ENCODE assay signal across 13 cellular contexts in the genomic region with DNA sequence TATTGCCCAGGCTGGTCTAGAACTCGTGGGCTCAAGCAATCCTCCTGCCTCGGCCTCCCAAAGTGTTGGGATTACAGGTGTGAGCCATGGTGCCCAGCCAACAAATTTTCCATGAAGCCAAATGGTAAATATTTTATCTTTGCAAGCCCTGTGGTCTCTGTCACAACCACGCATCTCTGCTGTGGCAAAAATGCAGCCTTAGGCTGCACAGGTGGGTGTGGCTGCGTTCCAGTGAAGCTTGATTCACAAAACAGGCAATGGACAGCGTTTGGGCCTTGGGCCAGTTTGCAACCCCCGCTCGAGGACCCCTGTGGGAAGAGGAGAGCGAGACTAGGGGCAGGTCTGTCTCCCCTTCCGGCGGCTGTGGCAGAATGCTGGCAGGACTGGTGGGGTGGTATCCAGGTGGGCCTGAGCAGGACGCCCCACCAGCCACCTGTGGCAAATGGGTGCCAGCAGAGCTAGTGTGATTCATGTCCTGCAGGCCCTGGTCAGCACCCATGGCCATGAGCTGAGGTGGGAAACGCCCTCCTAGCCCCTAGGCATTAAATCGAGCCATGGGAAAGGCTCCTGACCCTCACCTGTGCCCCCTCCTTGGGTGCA. TPM values are rescaled to one million over a fixed set of nuclear protein-coding genes. Genes with fewer than 3 reads are reported as not detected.
"Had no signal": no experiment of that assay in that cellular context is flagged by ENCODE, and none has a peak within 500 bp of the region (broad histone marks: within the 10 kb centered on the region; RNA-seq: fewer than 3 reads in every experiment).

No MANE protein-coding gene starts in this region.

- H3K27me3 ChIP-seq: body of pancreas, neural progenitor cell had no signal

- DNase-seq: activated CD4-positive, alpha-beta T cell treated with anti-CD3 and anti-CD28 coated beads, Interleukin-2, amount 10 ng/mL, durations not matched to agents 7 days and 5 days; activated CD8-positive, alpha-beta memory T cell treated with anti-CD3 and anti-CD28 coated beads, Interleukin-2, amount 50 U/mL, for 48 hours; activated gamma-delta T cell treated with Interleukin-2 at 50 U/mL for 16 hours; amniotic stem cell; body of pancreas; effector CD8-positive, alpha-beta T cell; foreskin fibroblast; naive B cell had no signal

- H2AFZ ChIP-seq: neural progenitor cell had no signal

- H3K36me3 Mint-ChIP-seq: activated naive CD8-positive, alpha-beta T cell; naive B cell; neural progenitor cell had no signal

- H3K4me1 Mint-ChIP-seq: activated CD4-positive, alpha-beta T cell treated with anti-CD3 and anti-CD28 coated beads, Interleukin-2, amount 10 ng/mL, durations not matched to agents 7 days and 5 days; central memory CD8-positive, alpha-beta T cell; neural progenitor cell had no signal

- H3K9me3 ChIP-seq: body of pancreas had no signal

- H3K27ac Mint-ChIP-seq: activated CD4-positive, alpha-beta T cell treated with anti-CD3 and anti-CD28 coated beads, Interleukin-2, amount 10 ng/mL, durations not matched to agents 7 days and 5 days; activated naive CD8-positive, alpha-beta T cell; neural progenitor cell; stimulated activated naive CD8-positive, alpha-beta T cell treated with anti-CD3 and anti-CD28 coated beads, Interleukin-15, Interleukin-2, amounts not matched to agents 100 ng/mL and 50 ng/mL, for 24 hours; T-helper 2 cell treated with Interferon-gamma antibody and Interleukin-4, amounts not matched to agents 5 μg/mL and 100 μg/mL, for 36 hours had no signal

- H3K9ac ChIP-seq: neural progenitor cell had no signal

- H3K27me3 Mint-ChIP-seq: activated CD4-positive, alpha-beta T cell treated with anti-CD3 and anti-CD28 coated beads, Interleukin-2, amount 10 ng/mL, durations not matched to agents 7 days and 5 days; activated naive CD8-positive, alpha-beta T cell; central memory CD8-positive, alpha-beta T cell; naive B cell; stimulated activated naive CD8-positive, alpha-beta T cell treated with anti-CD3 and anti-CD28 coated beads, Interleukin-15, Interleukin-2, amounts not matched to agents 100 ng/mL and 50 ng/mL, for 24 hours had no signal

- H3K4me1 ChIP-seq: body of pancreas, neural progenitor cell had no signal

- H3K9me3 Mint-ChIP-seq: activated CD4-positive, alpha-beta T cell treated with anti-CD3 and anti-CD28 coated beads, Interleukin-2, amount 10 ng/mL, durations not matched to agents 7 days and 5 days; central memory CD8-positive, alpha-beta T cell; naive B cell; neural progenitor cell; stimulated activated naive CD8-positive, alpha-beta T cell treated with anti-CD3 and anti-CD28 coated beads, Interleukin-15, Interleukin-2, amounts not matched to agents 100 ng/mL and 50 ng/mL, for 24 hours; T-helper 2 cell treated with Interferon-gamma antibody and Interleukin-4, amounts not matched to agents 5 μg/mL and 100 μg/mL, for 36 hours had no signal

- H3K4me2 ChIP-seq: neural progenitor cell had no signal

- H3K27ac ChIP-seq: body of pancreas, neural progenitor cell had no signal

- H3K36me3 ChIP-seq: neural progenitor cell had no signal

- H3K4me3 ChIP-seq: body of pancreas, neural progenitor cell had no signal

- ATAC-seq: body of pancreas had no signal

- H3K4me3 Mint-ChIP-seq: activated CD4-positive, alpha-beta T cell treated with anti-CD3 and anti-CD28 coated beads, Interleukin-2, amount 10 ng/mL, durations not matched to agents 7 days and 5 days; activated naive CD8-positive, alpha-beta T cell; central memory CD8-positive, alpha-beta T cell; neural progenitor cell; stimulated activated naive CD8-positive, alpha-beta T cell treated with anti-CD3 and anti-CD28 coated beads, Interleukin-15, Interleukin-2, amounts not matched to agents 100 ng/mL and 50 ng/mL, for 24 hours; T-helper 2 cell treated with Interferon-gamma antibody and Interleukin-4, amounts not matched to agents 5 μg/mL and 100 μg/mL, for 36 hours had no signal

RNA-seq across cellular contexts. Expression of gene HTRA3, which starts 19.7 kb away (rescaled TPM):
- total RNA-seq: activated CD4-positive, alpha-beta T cell treated with anti-CD3 and anti-CD28 coated beads, Interleukin-2, amount 10 ng/mL, durations not matched to agents 7 days and 5 days had no signal
